Comparison of ENCODE assay signal across 8 cellular contexts in the genomic region with DNA sequence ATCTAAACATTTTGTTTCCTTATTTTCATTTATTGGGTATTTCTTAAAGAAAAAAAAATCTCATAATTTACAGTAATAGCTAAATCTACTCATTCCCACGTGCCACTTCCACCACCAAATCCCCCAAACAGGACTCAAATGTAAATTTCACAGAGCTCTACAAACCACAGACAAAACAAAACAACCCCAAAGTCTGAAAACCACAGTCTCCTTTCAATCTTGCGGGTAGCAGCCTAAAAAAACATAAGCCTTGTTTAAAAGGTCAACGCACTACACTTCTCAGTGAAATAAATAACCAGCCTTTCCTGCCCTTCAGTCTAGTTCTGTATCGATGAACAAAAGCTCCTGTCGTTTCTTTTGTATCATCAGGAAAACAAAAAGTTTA.
DNase-seq lines count a peak whose midpoint lies in the region; ATAC-seq and TF ChIP-seq lines count a peak whose summit lies in the region.

No MANE protein-coding gene starts in this region.

- H3K4me3 ChIP-seq in OCI-LY7 (ENCODE audit: low read depth, low read length, poor library complexity, severe bottlenecking) = peak overlapping the region; percentile 89
- peak overlapping the region; percentile 65 to 79 for H3K4me3 ChIP-seq in neuronal stem cell (ENCODE audit: low read length in 2 of 2)

- H3K18ac ChIP-seq in neuronal stem cell (ENCODE audit: low read length) = no peak overlapping the region

- no peak overlapping the region for H2AK5ac ChIP-seq in neuronal stem cell (ENCODE audit: low read depth, low read length)

- no peak overlapping the region for H3K14ac ChIP-seq in neuronal stem cell (ENCODE audit: low read length)

- H3K36me3 ChIP-seq in OCI-LY7 (ENCODE audit: insufficient read depth, low read length) (peaks cover 31% of the 10 kb centered on the region), neuronal stem cell (replicated peaks in 1 of 2; ENCODE audit: control insufficient read depth in 2 of 2, insufficient read depth in 2 of 2, low read length in 2 of 2) (peaks cover 0 to 12% of the 10 kb centered on the region in 2 donors)

- WGBS in neuronal stem cell (ENCODE audit: extremely low coverage in 2 of 2, insufficient read length in 2 of 2, insufficient replicate concordance in 1 of 2), 2 donors = no CpG with 5 or more reads among the region's 5 CpGs

- peak overlapping the region; percentile 91 for H3K27ac ChIP-seq in OCI-LY7 (ENCODE audit: low read depth, low read length, poor library complexity, severe bottlenecking)
- H3K27ac ChIP-seq in neuronal stem cell (replicated peaks; ENCODE audit: low read length) = peak overlapping the region; percentile 49

- intact Hi-C loops in OCI-LY7 (cut with micrococcal nuclease; ENCODE audit: unreplicated experiment) (loop anchor here (1.0 to 10.0 kb wide), 5 partner anchors 18 to 671 kb away; a partner anchor contains a TSS), head of caudate nucleus (cut with DNase I) (no loop called here)

- H3K4me3 Mint-ChIP-seq in endothelial cell (ENCODE audit: unreplicated experiment) = peak overlapping the region; percentile 88

- H2BK12ac ChIP-seq in neuronal stem cell (ENCODE audit: low read length) = no peak overlapping the region

- peaks cover 54% of the 10 kb centered on the region for H3K79me2 ChIP-seq in OCI-LY7 (ENCODE audit: insufficient read depth, low read depth, low read length)

- no peaks in the 10 kb centered on the region for H3K9me3 Mint-ChIP-seq in endothelial cell (ENCODE audit: unreplicated experiment)

- H3K4me2 ChIP-seq in OCI-LY7 (ENCODE audit: low read length) (peak overlapping the region; percentile 95), neuronal stem cell (ENCODE audit: insufficient read depth, low read length, poor library complexity, severe bottlenecking) (peak overlapping the region; percentile 49)

- no peak overlapping the region for H3K4ac ChIP-seq in neuronal stem cell (ENCODE audit: low read length)

- H3K27me3 Mint-ChIP-seq in endothelial cell (ENCODE audit: unreplicated experiment) = peaks cover 2% of the 10 kb centered on the region

- CTCF ChIA-PET in OCI-LY7 (lab: Charles Lee; ENCODE audit: unreplicated experiment) = interaction anchor here (0.7 to 2.3 kb wide), 6 partner anchors 8 to 36 kb away, joined by 3 to 11 read pairs (median 4); no protein-coding TSS in a partner anchor

- POLR2A ChIA-PET in OCI-LY7 (lab: Charles Lee) = interaction anchor here (0.6 to 16.1 kb wide), 10 partner anchors 8 to 266 kb away, joined by 3 to 464 read pairs (median 25); no protein-coding TSS in a partner anchor

- peaks cover 43% of the 10 kb centered on the region; the same call in 1 of the 2 replicates for H4K20me1 ChIP-seq in OCI-LY7 (ENCODE audit: insufficient read depth, low read length)

- TSS peak; percentile 70 for BruUV-seq in OCI-LY7 (replicated peaks; lab: Mats Ljungman, UMichigan)

- H2BK120ac ChIP-seq in neuronal stem cell (ENCODE audit: low read depth, low read length) = no peak overlapping the region

- H3K23ac ChIP-seq in neuronal stem cell (ENCODE audit: low read depth, low read length, poor library complexity) = no peak overlapping the region

- H3K79me1 ChIP-seq in neuronal stem cell (ENCODE audit: low read depth, low read length) = no peaks in the 10 kb centered on the region

- H3K27ac Mint-ChIP-seq in endothelial cell (ENCODE audit: unreplicated experiment) = peak overlapping the region; percentile 90

- H4K91ac ChIP-seq in neuronal stem cell (ENCODE audit: low read depth, low read length, poor library complexity) = no peak overlapping the region

- H3K9me2 ChIP-seq in OCI-LY7 (ENCODE audit: insufficient read depth, low read length) = no peaks in the 10 kb centered on the region

- no peak overlapping the region for H2BK15ac ChIP-seq in neuronal stem cell (ENCODE audit: low read length)

- no peak overlapping the region for H3K9ac ChIP-seq in neuronal stem cell (ENCODE audit: low read depth, low read length, poor library complexity)

- ATAC-seq in GM18517 (IDR thresholded peaks at IDR 0.05; ENCODE audit: unreplicated experiment) = peak; percentile 39
- ATAC-seq in HG02588 (IDR thresholded peaks at IDR 0.05; ENCODE audit: unreplicated experiment) = peak; percentile 43

- H2BK5ac ChIP-seq in neuronal stem cell (ENCODE audit: low read length) = no peak overlapping the region

- peaks cover 32% of the 10 kb centered on the region for H3K4me1 Mint-ChIP-seq in endothelial cell (ENCODE audit: unreplicated experiment)

- H3K4me1 ChIP-seq in OCI-LY7 (ENCODE audit: insufficient read depth, low read length, poor library complexity, severe bottlenecking) (peaks cover 41% of the 10 kb centered on the region), neuronal stem cell (ENCODE audit: control insufficient read depth in 2 of 2, insufficient read depth in 1 of 2, low read depth in 1 of 2, low read length in 2 of 2) (peaks cover 17 to 24% of the 10 kb centered on the region in 2 donors)

- H2AFZ ChIP-seq in OCI-LY7 (ENCODE audit: low read length) (peak overlapping the region; percentile 15; the same call in 1 of the 2 replicates), neuronal stem cell (ENCODE audit: low read length) (peak overlapping the region; percentile 81)

- H3K27me3 ChIP-seq in neuronal stem cell (ENCODE audit: control insufficient read depth in 3 of 3, insufficient read depth in 3 of 3, low read depth in 1 of 3, low read length in 3 of 3) = no peaks in the 10 kb centered on the region

- no peaks in the 10 kb centered on the region for H3K9me3 ChIP-seq in OCI-LY7 (ENCODE audit: low read length)
- no peaks in the 10 kb centered on the region for H3K9me3 ChIP-seq in neuronal stem cell (replicated peaks in 1 of 2; ENCODE audit: control insufficient read depth in 2 of 2, insufficient read depth in 1 of 2, low read depth in 1 of 2, low read length in 2 of 2)

- DNase-seq in OCI-LY7 (ENCODE audit: low spot score) (peak; percentile 44), endothelial cell (ENCODE audit: low spot score) (no peak), neuronal stem cell (ENCODE audit: low spot score) (no peak), head of caudate nucleus (no peak), DMS153 treated with DMSO at 0.1 percent for 48 hours (lab: John Stamatoyannopoulos, UW; ENCODE audit: unreplicated experiment) (no peak), NCI-H1417 treated with DMSO at 0.1 percent for 48 hours (lab: John Stamatoyannopoulos, UW) (no peak)

- TF ChIP-seq CTCF in OCI-LY7 (conservative IDR thresholded peaks at IDR 0.05; ENCODE audit: low read length) (no peak), endothelial cell (IDR thresholded peaks at IDR 0.05; ENCODE audit: unreplicated experiment) (no peak)

- no peaks in the 10 kb centered on the region for H3K36me3 Mint-ChIP-seq in endothelial cell (ENCODE audit: low read depth, unreplicated experiment)

- H4K8ac ChIP-seq in neuronal stem cell (ENCODE audit: low read depth, low read length) = no peak overlapping the region
